Comparison of ENCODE assay signal across 11 cellular contexts in the genomic region with DNA sequence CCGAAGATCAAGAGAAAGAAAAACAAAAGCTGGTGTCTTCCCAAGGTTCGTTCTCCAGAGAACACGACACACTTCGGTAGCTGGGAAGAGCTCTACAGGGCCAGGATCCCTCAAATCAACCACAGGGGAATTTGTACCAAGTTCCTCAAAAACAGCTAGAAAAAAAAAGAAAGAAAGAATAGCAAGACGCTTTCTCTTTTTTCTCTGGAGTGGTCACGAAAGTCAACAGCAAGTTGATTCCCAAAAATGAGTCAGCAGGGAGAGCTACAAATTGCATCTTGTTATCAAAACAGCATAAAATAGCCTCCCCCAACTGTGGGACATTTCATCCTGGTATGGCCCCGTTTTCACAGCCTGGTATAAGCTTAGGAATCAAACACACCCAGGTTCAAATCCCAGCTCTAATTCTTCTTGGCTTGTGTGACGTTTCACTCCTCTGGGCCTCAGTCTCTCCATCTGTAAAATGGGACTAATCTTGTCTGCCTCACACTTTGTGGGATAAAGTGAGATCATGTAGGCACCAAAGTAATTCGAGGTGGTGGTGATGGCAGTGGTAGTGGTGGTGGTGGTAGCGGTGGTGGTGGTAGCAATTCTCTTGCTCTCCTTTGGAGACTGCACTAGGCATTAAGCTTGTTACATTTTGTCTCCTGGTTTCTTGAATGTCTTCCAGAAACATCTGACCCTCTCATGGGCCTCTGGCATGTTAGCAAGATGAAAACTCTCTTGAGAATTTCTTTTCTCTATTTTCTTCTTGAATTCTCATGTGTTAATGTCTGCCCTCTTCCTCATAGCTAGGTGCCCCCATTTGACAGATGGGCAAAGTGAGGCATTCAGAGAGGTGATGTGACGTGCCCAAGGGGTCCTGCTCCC. TPM values are rescaled to one million over a fixed set of nuclear protein-coding genes. Genes with fewer than 3 reads are reported as not detected.
DNase-seq lines count a peak whose midpoint lies in the region; ATAC-seq and TF ChIP-seq lines count a peak whose summit lies in the region.
"Had no signal": no experiment of that assay in that cellular context is flagged by ENCODE, and none has a peak within 500 bp of the region (broad histone marks: within the 10 kb centered on the region; RNA-seq: fewer than 3 reads in every experiment).

No MANE protein-coding gene starts in this region.

- no peak overlapping the region for H2BK12ac ChIP-seq in neuronal stem cell (ENCODE audit: low read length)

- no peak for ATAC-seq in Right ventricle myocardium superior (ENCODE audit: poor library complexity)

- H4K8ac ChIP-seq in neuronal stem cell (ENCODE audit: low read depth, low read length), result no peak overlapping the region

- POLR2A ChIA-PET in RWPE1 (lab: Yijun Ruan, JAX; ENCODE audit: low non-redundant PET), result no interaction called here

- no peaks in the 10 kb centered on the region for H3K36me3 ChIP-seq in right atrium auricular region
- H3K36me3 ChIP-seq in SJSA1, result no peaks in the 10 kb centered on the region
- no peaks in the 10 kb centered on the region for H3K36me3 ChIP-seq in neuronal stem cell (replicated peaks in 1 of 2; ENCODE audit: control insufficient read depth in 2 of 2, insufficient read depth in 2 of 2, low read length in 2 of 2)

- H3K18ac ChIP-seq in neuronal stem cell (ENCODE audit: low read length), result no peak overlapping the region

- no peak overlapping the region for H2BK120ac ChIP-seq in neuronal stem cell (ENCODE audit: low read depth, low read length)

- CTCF ChIA-PET in RWPE1 (lab: Yijun Ruan, JAX), result no interaction called here

- H2BK5ac ChIP-seq in neuronal stem cell (ENCODE audit: low read length), result no peak overlapping the region

- H3K4me3 ChIP-seq in right atrium auricular region, result no peak overlapping the region
- H3K4me3 ChIP-seq in SJSA1, result no peak overlapping the region
- H3K4me3 ChIP-seq in fibroblast of pulmonary artery (replicated peaks; ENCODE audit: low read depth, low read length), result no peak overlapping the region
- no peak overlapping the region for H3K4me3 ChIP-seq in neuronal stem cell (ENCODE audit: low read length in 2 of 2)

- no peak overlapping the region for H3K4ac ChIP-seq in neuronal stem cell (ENCODE audit: low read length)

- H3K9me3 ChIP-seq in right atrium auricular region (peaks cover 0 to 10% of the 10 kb centered on the region in 2 donors), SJSA1 (replicated peaks) (no peaks in the 10 kb centered on the region), neuronal stem cell (replicated peaks in 1 of 2; ENCODE audit: control insufficient read depth in 2 of 2, insufficient read depth in 1 of 2, low read depth in 1 of 2, low read length in 2 of 2) (no peaks in the 10 kb centered on the region)

- H3K9ac ChIP-seq in neuronal stem cell (ENCODE audit: low read depth, low read length, poor library complexity), result no peak overlapping the region

- H3K79me1 ChIP-seq in neuronal stem cell (ENCODE audit: low read depth, low read length), result no peaks in the 10 kb centered on the region

- H3K27ac ChIP-seq in right atrium auricular region (no peak overlapping the region), SJSA1 (peak overlapping the region; percentile 35; the same call in 1 of the 2 replicates), RWPE1 (no peak overlapping the region), neuronal stem cell (replicated peaks; ENCODE audit: low read length) (no peak overlapping the region)

- H3K4me1 ChIP-seq in right atrium auricular region (peaks cover 0 to 22% of the 10 kb centered on the region in 2 donors), SJSA1 (replicated peaks) (peaks cover 28% of the 10 kb centered on the region), neuronal stem cell (ENCODE audit: control insufficient read depth in 2 of 2, insufficient read depth in 1 of 2, low read depth in 1 of 2, low read length in 2 of 2) (peaks cover 3 to 4% of the 10 kb centered on the region in 2 donors)

- H4K91ac ChIP-seq in neuronal stem cell (ENCODE audit: low read depth, low read length, poor library complexity), result no peak overlapping the region

- no peak overlapping the region for H3K23ac ChIP-seq in neuronal stem cell (ENCODE audit: low read depth, low read length, poor library complexity)

- H3K27me3 ChIP-seq in right atrium auricular region (no peaks in the 10 kb centered on the region), SJSA1 (replicated peaks) (no peaks in the 10 kb centered on the region), neuronal stem cell (ENCODE audit: control insufficient read depth in 3 of 3, insufficient read depth in 3 of 3, low read depth in 1 of 3, low read length in 3 of 3) (peaks cover 0 to 19% (median 0%) of the 10 kb centered on the region in 3 experiments)

- no peak overlapping the region for H3K14ac ChIP-seq in neuronal stem cell (ENCODE audit: low read length)

- H2BK15ac ChIP-seq in neuronal stem cell (ENCODE audit: low read length), result no peak overlapping the region

- TF ChIP-seq CTCF in right atrium auricular region (IDR thresholded peaks at IDR 0.05) (no peak), fibroblast of pulmonary artery (IDR thresholded peaks at IDR 0.05; ENCODE audit: low read length, missing control alignments) (no peak), RWPE1 (conservative IDR thresholded peaks at IDR 0.05; ENCODE audit: low read depth) (no peak)

- no peak overlapping the region for H3K4me2 ChIP-seq in neuronal stem cell (ENCODE audit: insufficient read depth, low read length, poor library complexity, severe bottlenecking)

- no peak overlapping the region for H2AFZ ChIP-seq in neuronal stem cell (ENCODE audit: low read length)

- DNase-seq in right atrium auricular region (ENCODE audit: low spot score) (peak; percentile 47), cardiac septum (ENCODE audit: low spot score) (no peak), SJSA1 (ENCODE audit: low read depth in 1 of 2, low spot score in 2 of 2) (peak in 1 of 2 experiments; percentile 70), fibroblast of pulmonary artery (ENCODE audit: low read depth) (peak; percentile 38), RWPE1 (ENCODE audit: low spot score) (no peak), Right ventricle myocardium superior (no peak), neuronal stem cell (ENCODE audit: low spot score) (no peak)
- no peak for DNase-seq in stimulated activated CD4-positive, alpha-beta T cell treated with anti-CD3 and anti-CD28 coated beads, Interleukin-4, amount 100 ng/mL, for 24 hours
- DNase-seq: DMS 273 treated with DMSO at 0.1 percent for 48 hours, mammary epithelial cell had no signal

- H2AK5ac ChIP-seq in neuronal stem cell (ENCODE audit: low read depth, low read length), result no peak overlapping the region

- intact Hi-C loops in cardiac septum (cut with DNase I) (loop anchor here (5.0 kb wide), 1 partner anchor 51 kb away; no protein-coding TSS in a partner anchor), Right ventricle myocardium superior (cut with DNase I) (no loop called here)

- no CpG with 5 or more reads among the region's 11 CpGs for WGBS in neuronal stem cell (ENCODE audit: extremely low coverage in 2 of 2, insufficient read length in 2 of 2, insufficient replicate concordance in 1 of 2), 2 donors

RNA-seq across cellular contexts. Expression of gene IL21R, which starts 1.0 kb away (rescaled TPM):
- total RNA-seq in right atrium auricular region (1 to 10 TPM in 1 of 2 donors, under 1 TPM in 1; 0.07 to 1.3 TPM), cardiac septum (1.4 TPM), Right ventricle myocardium superior (0.13 TPM)
- 0.16 and 0.34 TPM in 2 replicates for total RNA-seq in SJSA1 (2014; rRNA removed; shearing (Covaris generic))
- 0.13 TPM for polyA plus RNA-seq in neuronal stem cell (2013, experiment 1 of 2)
- polyA plus RNA-seq in neuronal stem cell (2013, experiment 2 of 2), result 0.14 TPM
- total RNA-seq: endothelial cell of umbilical vein had no signal

Comparison
In these comparisons a context has a peak if more than half of its experiments do, and no peak if none do; other contexts are left out.
1. DNase-seq: peak in right atrium auricular region (single experiment) and fibroblast of pulmonary artery (single experiment); none in cardiac septum (single experiment), RWPE1 (single experiment), Right ventricle myocardium superior (single experiment), neuronal stem cell (single experiment) and stimulated activated CD4-positive, alpha-beta T cell treated with anti-CD3 and anti-CD28 coated beads, Interleukin-4, amount 100 ng/mL, for 24 hours (single experiment).